Comparison of ENCODE assay signal across 8 cellular contexts in the genomic region with DNA sequence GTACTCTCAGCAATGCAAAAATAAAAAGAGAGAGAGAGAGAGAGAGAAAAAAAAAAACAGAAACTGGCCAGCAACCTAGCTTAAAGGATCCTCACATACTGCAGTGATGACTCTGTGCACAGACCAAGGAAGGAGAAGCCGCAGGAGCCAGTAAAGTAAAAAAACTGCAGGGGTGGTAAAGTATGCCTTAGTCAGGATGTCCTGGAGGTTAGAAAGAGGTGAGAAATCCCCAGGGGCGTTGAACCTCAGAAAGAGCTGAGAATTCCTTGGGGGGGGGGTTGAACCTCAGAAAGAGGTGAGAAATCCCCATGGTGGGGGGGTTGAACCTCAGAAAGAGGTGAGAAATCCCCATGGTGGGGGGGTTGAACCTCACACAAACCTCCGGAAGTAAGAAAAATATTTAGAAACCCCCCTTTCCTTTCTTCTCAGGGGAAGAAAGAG.
DNase-seq lines count a peak whose midpoint lies in the region; ATAC-seq and TF ChIP-seq lines count a peak whose summit lies in the region.

No MANE protein-coding gene starts in this region.

- H3K4me1 ChIP-seq in parathyroid adenoma: no peaks in the 10 kb centered on the region

- no peaks in the 10 kb centered on the region for H3K79me2 ChIP-seq in parathyroid adenoma

- DNase-seq in cardiac fibroblast (ENCODE audit: low read depth in 2 of 2) (peak; percentile 7 to 50), HuH-7.5 (ENCODE audit: low spot score) (no peak), NCI-H146 (lab: John Stamatoyannopoulos, UW) (no peak), AG20443 (ENCODE audit: low spot score) (no peak), GM20000 (ENCODE audit: low spot score) (no peak)

- TF ChIP-seq CTCF in cardiac fibroblast (IDR thresholded peaks at IDR 0.05; ENCODE audit: low read depth, low read length) (no peak), parathyroid adenoma (IDR thresholded peaks at IDR 0.05) (no peak), GM20000 (IDR thresholded peaks at IDR 0.05; ENCODE audit: extremely low read depth, missing control alignments) (no peak)

- no peak overlapping the region for H3K27ac ChIP-seq in parathyroid adenoma

- ATAC-seq in GM18907 (IDR thresholded peaks at IDR 0.05; ENCODE audit: unreplicated experiment): peak; percentile 71
- peak; percentile 45 for ATAC-seq in HG03565 (IDR thresholded peaks at IDR 0.05; ENCODE audit: unreplicated experiment)

- H3K4me3 ChIP-seq in cardiac fibroblast (replicated peaks in 1 of 2; ENCODE audit: low read depth in 2 of 2, low read length in 2 of 2) (no peak overlapping the region), parathyroid adenoma (ENCODE audit: low read depth, low read length) (no peak overlapping the region)

- no peak overlapping the region for H3K4me2 ChIP-seq in parathyroid adenoma (ENCODE audit: low read length)

- no peak overlapping the region for H3K9ac ChIP-seq in parathyroid adenoma

- H2AFZ ChIP-seq in parathyroid adenoma: peak overlapping the region; percentile 78

- no peaks in the 10 kb centered on the region for H3K9me3 ChIP-seq in parathyroid adenoma (ENCODE audit: control insufficient read depth, low read length)

- H3K27me3 ChIP-seq in parathyroid adenoma (ENCODE audit: control insufficient read depth, insufficient read depth, low read length): no peaks in the 10 kb centered on the region

- no peaks in the 10 kb centered on the region for H3K36me3 ChIP-seq in parathyroid adenoma (ENCODE audit: control insufficient read depth, insufficient read depth, low read length)

Comparison
In these comparisons a context has a peak if more than half of its experiments do, and no peak if none do; other contexts are left out.
1. DNase-seq: peak in cardiac fibroblast (2 of 2); none in HuH-7.5 (single experiment), NCI-H146 (single experiment), AG20443 (single experiment) and GM20000 (single experiment).